Comparison of ENCODE assay signal across 11 cellular contexts in genomic region chr16:30482366-30482765, GRCh38. TPM values are rescaled to one million over a fixed set of nuclear protein-coding genes. Genes with fewer than 3 reads are reported as not detected.
DNase-seq lines count a peak whose midpoint lies in the region; ATAC-seq and TF ChIP-seq lines count a peak whose summit lies in the region.
"Had no signal": no experiment of that assay in that cellular context is flagged by ENCODE, and none has a peak within 500 bp of the region (broad histone marks: within the 10 kb centered on the region; RNA-seq: fewer than 3 reads in every experiment).

No MANE protein-coding gene starts in this region.

- peaks cover 71% of the 10 kb centered on the region for H3K36me3 Mint-ChIP-seq in activated naive CD4-positive, alpha-beta T cell treated with anti-CD3 and anti-CD28 coated beads, Interleukin-2, amount 10 ng/mL, durations not matched to agents 7 days and 5 days
- H3K36me3 Mint-ChIP-seq in activated naive CD4-positive, alpha-beta T cell treated with anti-CD3 and anti-CD28 coated beads, Interleukin-2, amount 50 U/mL, for 72 hours: peaks cover 41 to 47% of the 10 kb centered on the region in 2 donors

- H3K36me3 ChIP-seq in transverse colon: no peaks in the 10 kb centered on the region
- H3K36me3 ChIP-seq: left ventricle myocardium inferior had no signal

- H3K27me3 ChIP-seq in transverse colon: no peaks in the 10 kb centered on the region
- H3K27me3 ChIP-seq: testis had no signal

- in situ Hi-C loops in astrocyte of the cerebellum (cut with HindIII; ENCODE audit: low sequenced_read_pairs) (no loop called here), transverse colon (cut with MboI; ENCODE audit: low pct_ligation_motif_present in 1 of 4, low pct_unique_long_range_greater_than_20kb in 1 of 4, low sequenced_read_pairs in 3 of 4) (no loop called here)

- no peak overlapping the region for H3K4me3 Mint-ChIP-seq in activated naive CD4-positive, alpha-beta T cell treated with anti-CD3 and anti-CD28 coated beads, Interleukin-2, amount 10 ng/mL, durations not matched to agents 7 days and 5 days
- H3K4me3 Mint-ChIP-seq: CD14-positive monocyte had no signal

- H3K27ac ChIP-seq in transverse colon (no peak overlapping the region), coronary artery (no peak overlapping the region)
- H3K27ac ChIP-seq: left ventricle myocardium inferior, testis had no signal

- H3K4me3 ChIP-seq in astrocyte of the cerebellum (ENCODE audit: low read depth, low read length) (no peak overlapping the region), transverse colon (no peak overlapping the region), coronary artery (no peak overlapping the region)
- H3K4me3 ChIP-seq: left ventricle myocardium inferior, smooth muscle cell, testis had no signal

- TF ChIP-seq CTCF in astrocyte of the cerebellum (IDR thresholded peaks at IDR 0.05; ENCODE audit: low read depth, low read length, missing control alignments): peak; percentile 14
- peak in 3 of 5 experiments; percentile 8 to 18 (median 16) for TF ChIP-seq CTCF in transverse colon (IDR thresholded peaks at IDR 0.05)
- no peak for TF ChIP-seq CTCF in coronary artery (IDR thresholded peaks at IDR 0.05)

- CTCF ChIA-PET in activated naive CD4-positive, alpha-beta T cell treated with anti-CD3 and anti-CD28 coated beads, Interleukin-2, amount 10 ng/mL, durations not matched to agents 7 days and 5 days (lab: Charles Lee): interaction anchor here (1.2 to 2.9 kb wide), 5 partner anchors 9 to 53 kb away, joined by 3 to 10 read pairs (median 7); partner anchors contain the start of gene DCTPP1

- no peak for ATAC-seq in activated naive CD4-positive, alpha-beta T cell treated with anti-CD3 and anti-CD28 coated beads, Interleukin-2, amount 50 U/mL, for 72 hours

- no peaks in the 10 kb centered on the region for H3K27me3 Mint-ChIP-seq in activated naive CD4-positive, alpha-beta T cell treated with anti-CD3 and anti-CD28 coated beads, Interleukin-2, amount 10 ng/mL, durations not matched to agents 7 days and 5 days

- no peak for TF ChIP-seq POLR2A in transverse colon (IDR thresholded peaks at IDR 0.05)

- TF ChIP-seq EP300 in transverse colon (IDR thresholded peaks at IDR 0.05; ENCODE audit: low read depth): no peak

- H3K9me3 Mint-ChIP-seq in activated naive CD4-positive, alpha-beta T cell treated with anti-CD3 and anti-CD28 coated beads, Interleukin-2, amount 10 ng/mL, durations not matched to agents 7 days and 5 days: no peaks in the 10 kb centered on the region
- peaks cover 0 to 4% of the 10 kb centered on the region in 2 donors for H3K9me3 Mint-ChIP-seq in activated naive CD4-positive, alpha-beta T cell treated with anti-CD3 and anti-CD28 coated beads, Interleukin-2, amount 50 U/mL, for 72 hours
- H3K9me3 Mint-ChIP-seq: CD14-positive monocyte had no signal

- no peaks in the 10 kb centered on the region for H3K9me3 ChIP-seq in transverse colon
- H3K9me3 ChIP-seq: left ventricle myocardium inferior, testis had no signal

- no peaks in the 10 kb centered on the region for H3K4me1 ChIP-seq in transverse colon
- H3K4me1 ChIP-seq: left ventricle myocardium inferior, testis had no signal

- 82 to 92% methylated on average over 2 to 3 of the region's 3 CpGs for WGBS in transverse colon (ENCODE audit: low coverage in 1 of 2), 2 donors

- H3K27ac Mint-ChIP-seq in activated naive CD4-positive, alpha-beta T cell treated with anti-CD3 and anti-CD28 coated beads, Interleukin-2, amount 10 ng/mL, durations not matched to agents 7 days and 5 days: peak overlapping the region; percentile 75
- H3K27ac Mint-ChIP-seq in activated naive CD4-positive, alpha-beta T cell treated with anti-CD3 and anti-CD28 coated beads, Interleukin-2, amount 50 U/mL, for 72 hours: peak overlapping the region in 1 of 2 donors; percentile 58

- peaks cover 73% of the 10 kb centered on the region for H3K4me1 Mint-ChIP-seq in activated naive CD4-positive, alpha-beta T cell treated with anti-CD3 and anti-CD28 coated beads, Interleukin-2, amount 10 ng/mL, durations not matched to agents 7 days and 5 days

- no peak for DNase-seq in activated naive CD4-positive, alpha-beta T cell treated with anti-CD3 and anti-CD28 coated beads, Interleukin-2, amount 10 ng/mL, durations not matched to agents 7 days and 5 days
- no peak for DNase-seq in activated naive CD4-positive, alpha-beta T cell treated with anti-CD3 and anti-CD28 coated beads, Interleukin-2, amount 50 U/mL, for 72 hours (ENCODE audit: low spot score in 2 of 2)
- DNase-seq in astrocyte of the cerebellum (ENCODE audit: low read depth): no peak
- DNase-seq in transverse colon: no peak
- DNase-seq in HPDE6-E6E7 (ENCODE audit: extremely low spot score): no peak
- DNase-seq in coronary artery (ENCODE audit: low spot score): no peak
- DNase-seq: left ventricle myocardium inferior; NK-92 treated with Interleukin-12 subunit alpha and Interleukin-12 subunit beta, amount 100 ng/mL, for 24 hours; testis had no signal

- intact Hi-C loops in transverse colon (cut with DNase I; ENCODE audit: low total_unique reads): no loop called here

RNA-seq across cellular contexts. Expression of gene ITGAL, which starts 9.8 kb away (rescaled TPM):
- total RNA-seq in activated naive CD4-positive, alpha-beta T cell treated with anti-CD3 and anti-CD28 coated beads, Interleukin-2, amount 50 U/mL, for 72 hours: 100 to 1,000 TPM; 297 to 390 TPM
- total RNA-seq in transverse colon: 10 to 100 TPM in 2 of 4 donors, 1 to 10 TPM in 2; 1.8 to 33.7 (median 6.7) TPM
- total RNA-seq: smooth muscle cell had no signal

RNA-seq across cellular contexts. Expression of gene SEPHS2, which starts 36.7 kb away (rescaled TPM):
- total RNA-seq in activated naive CD4-positive, alpha-beta T cell treated with anti-CD3 and anti-CD28 coated beads, Interleukin-2, amount 50 U/mL, for 72 hours: 10 to 100 TPM; 54.8 to 62.7 TPM
- total RNA-seq in transverse colon: 100 to 1,000 TPM in 3 of 4 donors, 10 to 100 TPM in 1; 86.7 to 218 (median 151) TPM

RNA-seq across cellular contexts. Expression of gene ZNF768, which starts 44.0 kb away (rescaled TPM):
- total RNA-seq in activated naive CD4-positive, alpha-beta T cell treated with anti-CD3 and anti-CD28 coated beads, Interleukin-2, amount 50 U/mL, for 72 hours: 1 to 10 TPM; 2.3 to 9.3 TPM
- 100 to 1,000 TPM in 1 of 4 donors, 10 to 100 TPM in 3; 54.7 to 116 (median 74.9) TPM for total RNA-seq in transverse colon

RNA-seq across cellular contexts. Expression of gene ZNF747, which starts 52.3 kb away (rescaled TPM):
- 1 to 10 TPM; 4.5 to 8.2 TPM for total RNA-seq in activated naive CD4-positive, alpha-beta T cell treated with anti-CD3 and anti-CD28 coated beads, Interleukin-2, amount 50 U/mL, for 72 hours
- 10 to 100 TPM; 16.0 to 25.7 (median 16.8) TPM for total RNA-seq in transverse colon

RNA-seq across cellular contexts. Expression of gene DCTPP1, which starts 52.5 kb away (rescaled TPM):
- 100 to 1,000 TPM in 1 of 2 donors, 10 to 100 TPM in 1; 53.1 to 113 TPM for total RNA-seq in activated naive CD4-positive, alpha-beta T cell treated with anti-CD3 and anti-CD28 coated beads, Interleukin-2, amount 50 U/mL, for 72 hours
- 10 to 100 TPM; 35.2 to 74.1 (median 50.0) TPM for total RNA-seq in transverse colon

Comparison
In these comparisons a context has a peak if more than half of its experiments do, and no peak if none do; other contexts are left out.
1. RNA of gene ITGAL, which starts 9.8 kb away (total RNA-seq): 297 to 390 TPM in activated naive CD4-positive, alpha-beta T cell treated with anti-CD3 and anti-CD28 coated beads, Interleukin-2, amount 50 U/mL, for 72 hours; 1.8 to 33.7 TPM in transverse colon; every median in the first group is over 4 times any median in the second.
2. RNA of gene ZNF768, which starts 44.0 kb away (total RNA-seq): 54.7 to 116 TPM in transverse colon; 2.3 to 9.3 TPM in activated naive CD4-positive, alpha-beta T cell treated with anti-CD3 and anti-CD28 coated beads, Interleukin-2, amount 50 U/mL, for 72 hours; every median in the first group is over 4 times any median in the second.